In the genomic region with DNA sequence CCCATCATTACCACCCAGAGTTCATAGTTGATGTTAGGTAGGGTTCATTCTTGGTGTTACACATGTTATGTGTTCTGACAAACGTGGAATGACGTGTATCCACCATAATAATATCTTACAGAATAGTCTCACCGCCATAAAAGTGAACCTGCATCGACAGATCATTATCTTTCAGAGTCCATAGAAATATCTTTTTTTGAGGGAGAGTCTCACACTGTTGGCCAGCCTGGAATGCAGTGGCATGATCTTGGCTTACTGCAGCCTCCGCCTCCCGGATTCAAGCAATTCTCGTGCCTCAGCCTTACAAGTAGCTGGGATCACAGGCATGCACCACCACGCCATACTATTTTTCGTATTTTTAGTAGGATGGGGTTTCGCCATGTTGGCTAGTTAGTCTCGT, we compare ENCODE assay signal across 23 cellular contexts.
DNase-seq lines count a peak whose midpoint lies in the region; TF ChIP-seq lines count a peak whose summit lies in the region.
"Had no signal": no experiment of that assay in that cellular context is flagged by ENCODE, and none has a peak within 500 bp of the region (broad histone marks: within the 10 kb centered on the region; RNA-seq: fewer than 3 reads in every experiment).

No MANE protein-coding gene starts in this region.

- H3K27ac Mint-ChIP-seq in endothelial cell (ENCODE audit: unreplicated experiment) (no peak overlapping the region), type B pancreatic cell (peak overlapping the region; percentile 62)
- H3K27ac Mint-ChIP-seq: CD8-positive, alpha-beta memory T cell had no signal

- H3K9me3 Mint-ChIP-seq in endothelial cell (ENCODE audit: unreplicated experiment) (no peaks in the 10 kb centered on the region), type B pancreatic cell (no peaks in the 10 kb centered on the region)
- H3K9me3 Mint-ChIP-seq: CD14-positive monocyte; CD4-positive, alpha-beta memory T cell; CD4-positive, CD25-positive, alpha-beta regulatory T cell; CD8-positive, alpha-beta memory T cell had no signal

- TF ChIP-seq POLR2A in uterus (IDR thresholded peaks at IDR 0.05), result no peak

- H3K4me3 Mint-ChIP-seq in endothelial cell (ENCODE audit: unreplicated experiment) (peak overlapping the region; percentile 47), type B pancreatic cell (no peak overlapping the region)
- H3K4me3 Mint-ChIP-seq: CD14-positive monocyte; CD4-positive, alpha-beta memory T cell; CD4-positive, CD25-positive, alpha-beta regulatory T cell; CD8-positive, alpha-beta memory T cell had no signal

- no peak overlapping the region for H3K4me2 ChIP-seq in osteoblast (ENCODE audit: insufficient read depth, low read length)

- no peaks in the 10 kb centered on the region for H3K9me3 ChIP-seq in osteoblast (ENCODE audit: low read depth, low read length)
- H3K9me3 ChIP-seq in uterus, result no peaks in the 10 kb centered on the region
- H3K9me3 ChIP-seq: BE2C, BLaER1 had no signal

- peaks cover 4% of the 10 kb centered on the region for H3K27me3 Mint-ChIP-seq in endothelial cell (ENCODE audit: unreplicated experiment)
- H3K27me3 Mint-ChIP-seq in type B pancreatic cell, result no peaks in the 10 kb centered on the region
- H3K27me3 Mint-ChIP-seq: CD4-positive, alpha-beta memory T cell; CD4-positive, CD25-positive, alpha-beta regulatory T cell; CD8-positive, alpha-beta memory T cell had no signal

- H3K4me1 ChIP-seq in osteoblast (ENCODE audit: insufficient read depth, low read length), result no peaks in the 10 kb centered on the region
- no peaks in the 10 kb centered on the region for H3K4me1 ChIP-seq in uterus
- H3K4me1 ChIP-seq: BE2C had no signal

- TF ChIP-seq CTCF in endothelial cell (IDR thresholded peaks at IDR 0.05; ENCODE audit: unreplicated experiment), result no peak
- no peak for TF ChIP-seq CTCF in osteoblast (IDR thresholded peaks at IDR 0.05; ENCODE audit: extremely low read depth, low read depth, low read length)
- TF ChIP-seq CTCF in type B pancreatic cell (conservative IDR thresholded peaks at IDR 0.05), result no peak
- no peak for TF ChIP-seq CTCF in uterus (IDR thresholded peaks at IDR 0.05)

- peaks cover 46% of the 10 kb centered on the region for H3K36me3 Mint-ChIP-seq in endothelial cell (ENCODE audit: low read depth, unreplicated experiment)
- peaks cover 35% of the 10 kb centered on the region for H3K36me3 Mint-ChIP-seq in type B pancreatic cell

- peaks cover 3% of the 10 kb centered on the region for H4K20me1 ChIP-seq in osteoblast (ENCODE audit: insufficient read depth, low read length)

- H3K27me3 ChIP-seq in osteoblast (ENCODE audit: insufficient read depth, low read length) (no peaks in the 10 kb centered on the region), uterus (no peaks in the 10 kb centered on the region)
- H3K27me3 ChIP-seq: BE2C, BLaER1 had no signal

- H3K36me3 ChIP-seq in osteoblast (ENCODE audit: insufficient read depth, low read length) (peaks cover 37% of the 10 kb centered on the region), uterus (no peaks in the 10 kb centered on the region)

- H3K4me3 ChIP-seq in osteoblast (ENCODE audit: insufficient read depth, low read length), result no peak overlapping the region
- H3K4me3 ChIP-seq in uterus, result no peak overlapping the region
- H3K4me3 ChIP-seq: BLaER1, GM12878 had no signal

- H3K79me2 ChIP-seq in osteoblast (ENCODE audit: insufficient read depth, low read length), result no peaks in the 10 kb centered on the region

- DNase-seq in endothelial cell (ENCODE audit: low spot score) (no peak), osteoblast (ENCODE audit: insufficient read length, low spot score, missing footprints) (peak; percentile 4), type B pancreatic cell (ENCODE audit: extremely low spot score, unreplicated experiment) (no peak), uterus (no peak), NAMALWA (ENCODE audit: low spot score) (no peak)
- DNase-seq: 8988T; ACHN; BE2C; C1 segment of cervical spinal cord; CD4-positive, alpha-beta memory T cell; CD4-positive, CD25-positive, alpha-beta regulatory T cell; CD8-positive, alpha-beta memory T cell; COR-L47; DMS 273 treated with DMSO at 0.1 percent for 48 hours; DMS153; DMS53; DMS79; DND-41; EL; GDM1 had no signal

- H3K27ac ChIP-seq in osteoblast (ENCODE audit: low read depth, low read length), result no peak overlapping the region
- H3K27ac ChIP-seq in uterus, result no peak overlapping the region
- H3K27ac ChIP-seq: BLaER1 had no signal

- H3K4me1 Mint-ChIP-seq in endothelial cell (ENCODE audit: unreplicated experiment), result peaks cover 6% of the 10 kb centered on the region
- H3K4me1 Mint-ChIP-seq in type B pancreatic cell (ENCODE audit: unreplicated experiment), result peaks cover 27% of the 10 kb centered on the region
- H3K4me1 Mint-ChIP-seq: CD14-positive monocyte; CD4-positive, alpha-beta memory T cell; CD4-positive, CD25-positive, alpha-beta regulatory T cell had no signal

- intact Hi-C loops in uterus (cut with DNase I; ENCODE audit: low total_unique reads), result no loop called here

- no peak overlapping the region for H2AFZ ChIP-seq in osteoblast (ENCODE audit: low read length)
